Comparison of ENCODE assay signal across 1 cellular context in the genomic region with DNA sequence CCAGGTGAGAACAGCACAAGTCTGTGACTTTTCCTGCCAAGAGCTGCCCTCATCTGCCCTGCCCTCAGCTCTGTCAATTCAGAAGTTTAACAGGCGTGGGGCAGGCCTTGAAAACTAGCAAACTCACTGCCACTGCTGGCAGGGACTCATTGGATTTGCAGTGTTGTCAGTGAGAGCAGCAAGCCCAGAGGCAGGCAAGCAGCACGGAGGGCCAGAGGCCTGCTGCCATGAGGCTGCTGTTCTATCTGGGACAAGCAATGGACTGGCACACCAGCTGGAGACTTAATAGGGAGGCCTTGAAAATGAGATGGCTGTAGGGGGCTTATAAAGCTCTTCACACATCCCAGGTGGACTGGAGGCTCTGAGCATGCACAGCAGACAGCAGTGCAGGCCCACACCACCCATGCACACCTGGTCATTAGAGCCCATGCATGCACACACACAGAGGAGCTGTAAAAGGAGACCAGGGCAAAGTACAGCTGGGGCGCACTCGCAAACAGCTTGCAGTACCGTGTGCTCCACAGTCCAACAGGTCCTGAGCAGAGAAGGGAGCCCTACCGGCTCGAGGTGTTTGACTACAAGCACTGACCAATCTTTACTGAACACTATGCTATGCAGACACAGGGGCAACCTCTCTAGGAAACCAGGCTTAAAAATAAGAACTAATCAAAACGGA.
TF ChIP-seq lines count a peak whose summit lies in the region.

No MANE protein-coding gene starts in this region.

TF ChIP-seq in endothelial cell of umbilical vein, 7 proteins besides CTCF, POLR2A, EP300 and RAD21 (continued from another document):
- TF ChIP-seq, protein P1, sequence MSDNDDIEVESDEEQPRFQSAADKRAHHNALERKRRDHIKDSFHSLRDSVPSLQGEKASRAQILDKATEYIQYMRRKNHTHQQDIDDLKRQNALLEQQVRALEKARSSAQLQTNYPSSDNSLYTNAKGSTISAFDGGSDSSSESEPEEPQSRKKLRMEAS (IDR thresholded peaks at IDR 0.05; ENCODE audit: insufficient read depth, insufficient read length) = no peak
- TF ChIP-seq EZH2 (IDR thresholded peaks at IDR 0.05; ENCODE audit: borderline replicate concordance, low read depth, low read length, severe bottlenecking) = no peak
- no peak for TF ChIP-seq JUN (IDR thresholded peaks at IDR 0.05; ENCODE audit: borderline replicate concordance, insufficient read depth, insufficient read length, low read depth)
- no peak for TF ChIP-seq MYC (IDR thresholded peaks at IDR 0.05; ENCODE audit: low read depth, low read length)
